In genomic region chr11:1388763-1389102, GRCh38 we compare ENCODE assay signal across 9 cellular contexts.
DNase-seq lines count a peak whose midpoint lies in the region; ATAC-seq and TF ChIP-seq lines count a peak whose summit lies in the region.
"Had no signal": no experiment of that assay in that cellular context is flagged by ENCODE, and none has a peak within 500 bp of the region (broad histone marks: within the 10 kb centered on the region; RNA-seq: fewer than 3 reads in every experiment).

No MANE protein-coding gene starts in this region.

- peak overlapping the region; percentile 95 to 100 (median 98) for H3K4me2 ChIP-seq in BLaER1 treated with 17β-estradiol and CSF1 and Interleukin-3, amounts not matched to agents 10 nM and 100 nM

- TF ChIP-seq CTCF in LNCaP clone FGC (IDR thresholded peaks at IDR 0.05; ENCODE audit: control insufficient read depth, extremely low read depth, insufficient read depth): no peak

- peaks cover 53 to 67% (median 62%) of the 10 kb centered on the region in 11 experiments for H3K27me3 ChIP-seq in BLaER1 treated with 17β-estradiol and CSF1 and Interleukin-3, amounts not matched to agents 10 nM and 100 nM
- no peaks in the 10 kb centered on the region for H3K27me3 ChIP-seq in endocrine pancreas (ENCODE audit: control insufficient read depth, insufficient read depth, low read length)
- no peaks in the 10 kb centered on the region for H3K27me3 ChIP-seq in neuron (ENCODE audit: insufficient read depth, low read length)

- peak overlapping the region; percentile 87 for H2AFZ ChIP-seq in neuron (ENCODE audit: low read depth, low read length)

- H3K9me3 ChIP-seq in BLaER1 treated with 17β-estradiol and CSF1 and Interleukin-3, amounts not matched to agents 10 nM and 100 nM (replicated peaks in 1 of 11): no peaks in the 10 kb centered on the region
- H3K9me3 ChIP-seq in endocrine pancreas (ENCODE audit: control insufficient read depth, low read length): no peaks in the 10 kb centered on the region
- no peaks in the 10 kb centered on the region for H3K9me3 ChIP-seq in neuron (ENCODE audit: low read length)
- H3K9me3 ChIP-seq: mucosa of descending colon had no signal

- H3K4me3 ChIP-seq in BLaER1 treated with 17β-estradiol and CSF1 and Interleukin-3, amounts not matched to agents 10 nM and 100 nM: peak overlapping the region; percentile 54 to 72 (median 62)
- H3K4me3 ChIP-seq in LNCaP clone FGC (ENCODE audit: low read depth, low read length): peak overlapping the region; percentile 52
- no peak overlapping the region for H3K4me3 ChIP-seq in endocrine pancreas (ENCODE audit: control insufficient read depth, insufficient read depth, low read length)
- H3K4me3 ChIP-seq in neuron (ENCODE audit: low read length): peak overlapping the region; percentile 67
- H3K4me3 ChIP-seq: mucosa of descending colon had no signal

- ATAC-seq in HG02678 (IDR thresholded peaks at IDR 0.05; ENCODE audit: unreplicated experiment): no peak
- ATAC-seq in HG03432 (IDR thresholded peaks at IDR 0.05; ENCODE audit: unreplicated experiment): no peak

- peak overlapping the region; percentile 61 to 80 (median 72); a peak in 20 of 22 replicates for H3K9ac ChIP-seq in BLaER1 treated with 17β-estradiol and CSF1 and Interleukin-3, amounts not matched to agents 10 nM and 100 nM
- peak overlapping the region; percentile 21 for H3K9ac ChIP-seq in endocrine pancreas (ENCODE audit: control insufficient read depth, insufficient read depth, low read length)

- H3K36me3 ChIP-seq in BLaER1 treated with 17β-estradiol and CSF1 and Interleukin-3, amounts not matched to agents 10 nM and 100 nM: no peaks in the 10 kb centered on the region
- H3K36me3 ChIP-seq in endocrine pancreas (ENCODE audit: control insufficient read depth, insufficient read depth, low read length) (no peaks in the 10 kb centered on the region), neuron (ENCODE audit: insufficient read depth, low read length) (peaks cover 6% of the 10 kb centered on the region)

- no peak overlapping the region; a peak in 1 of 22 replicates for H3K27ac ChIP-seq in BLaER1 treated with 17β-estradiol and CSF1 and Interleukin-3, amounts not matched to agents 10 nM and 100 nM

- in situ Hi-C loops in ACHN (cut with HindIII; ENCODE audit: low pct_ligation_motif_present, low pct_unique_long_range_greater_than_20kb, low sequenced_read_pairs): no loop called here

- no peak for DNase-seq in LNCaP clone FGC (ENCODE audit: low read depth)
- DNase-seq in NCI-H774 (lab: John Stamatoyannopoulos, UW): no peak
- no peak for DNase-seq in ACHN

- peaks cover 26 to 42% (median 38%) of the 10 kb centered on the region in 10 experiments for H3K4me1 ChIP-seq in BLaER1 treated with 17β-estradiol and CSF1 and Interleukin-3, amounts not matched to agents 10 nM and 100 nM
- no peaks in the 10 kb centered on the region for H3K4me1 ChIP-seq in endocrine pancreas (ENCODE audit: control insufficient read depth, insufficient read depth, low read length)
- peaks cover 27% of the 10 kb centered on the region for H3K4me1 ChIP-seq in neuron (ENCODE audit: insufficient read depth, low read length)

- peaks cover 0 to 42% (median 10%) of the 10 kb centered on the region in 11 experiments; a peak in 14 of 22 replicates for H4K20me1 ChIP-seq in BLaER1 treated with 17β-estradiol and CSF1 and Interleukin-3, amounts not matched to agents 10 nM and 100 nM
